Comparison of ENCODE assay signal across 25 cellular contexts in the genomic region with DNA sequence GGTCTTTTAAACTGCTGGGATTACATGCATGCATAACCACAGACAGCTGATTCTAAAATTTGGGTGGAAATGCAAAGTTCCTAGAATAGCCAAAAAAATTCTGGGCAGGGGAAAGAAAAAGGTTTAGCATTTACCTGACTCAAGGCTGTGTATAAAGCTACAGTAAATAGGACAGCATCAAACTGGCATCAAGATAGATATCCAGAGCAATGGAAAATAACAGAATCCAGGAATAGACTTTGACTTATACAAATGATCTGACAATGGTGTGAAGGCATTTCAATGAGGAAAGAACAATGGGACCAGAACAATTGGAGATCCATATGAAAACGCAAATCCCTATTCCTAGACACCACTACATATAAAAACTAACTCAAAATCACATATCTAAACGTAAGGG.
"Had no signal": no experiment of that assay in that cellular context is flagged by ENCODE, and none has a peak within 500 bp of the region (broad histone marks: within the 10 kb centered on the region; RNA-seq: fewer than 3 reads in every experiment).

No MANE protein-coding gene starts in this region.

- H3K4me2 ChIP-seq: smooth muscle cell had no signal

- ATAC-seq: natural killer cell; right lobe of liver; stimulated activated memory B cell treated with anti-CD40 and anti-IgM and Interleukin-4, amounts not matched to agents 10 μg/mL and 1 μg/mL and 100 μg/mL, for 72 hours; stimulated activated naive CD8-positive, alpha-beta T cell treated with anti-CD3 and anti-CD28 coated beads, Interleukin-15, amount 100 ng/mL, for 72 hours had no signal

- H3K4me3 ChIP-seq: lung, ovary, right atrium auricular region, right lobe of liver, smooth muscle cell, tibial nerve, uterus had no signal

- H3K36me3 ChIP-seq: ovary, right atrium auricular region, tibial nerve, uterus had no signal

- H3K27ac Mint-ChIP-seq: mesothelial cell of epicardium; progenitor cell of endocrine pancreas; stimulated activated memory B cell treated with anti-CD40 and anti-IgM and Interleukin-4, amounts not matched to agents 10 μg/mL and 1 μg/mL and 100 μg/mL, for 72 hours; stimulated activated naive CD8-positive, alpha-beta T cell treated with anti-CD3 and anti-CD28 coated beads, Interleukin-15, amount 100 ng/mL, for 72 hours had no signal

- H3K27me3 ChIP-seq: ovary, right atrium auricular region, right lobe of liver, tibial nerve, uterus had no signal

- H3K9me3 Mint-ChIP-seq: immature natural killer cell; naive B cell; natural killer cell; stimulated activated memory B cell treated with anti-CD40 and anti-IgM and Interleukin-4, amounts not matched to agents 10 μg/mL and 1 μg/mL and 100 μg/mL, for 72 hours; stimulated activated naive CD8-positive, alpha-beta T cell treated with anti-CD3 and anti-CD28 coated beads, Interleukin-15, amount 100 ng/mL, for 72 hours had no signal

- H3K9me3 ChIP-seq: ovary, right atrium auricular region, right lobe of liver, tibial nerve, uterus had no signal

- FAIRE-seq: islet of Langerhans had no signal

- DNase-seq: hippocampal formation; immature natural killer cell; kidney; mesendoderm; naive B cell; natural killer cell; ovary; right lobe of liver; stimulated activated CD4-positive, alpha-beta T cell treated with anti-CD3 and anti-CD28 coated beads, Interleukin-1b, Interleukin-23, amount 100 ng/mL, for 48 hours; stimulated activated CD4-positive, alpha-beta T cell treated with anti-CD3 and anti-CD28 coated beads, Interleukin-2, amount 100 ng/mL, for 48 hours; stimulated activated CD4-positive, alpha-beta T cell treated with anti-CD3 and anti-CD28 coated beads, Interleukin-4, amount 100 ng/mL, for 4 hours; stimulated activated CD8-positive, alpha-beta memory T cell treated with anti-CD3 and anti-CD28 coated beads, Interleukin-4, amount 100 ng/mL, for 48 hours; stimulated activated naive CD4-positive, alpha-beta T cell treated with Interleukin-2 at 50 U/mL for 16 hours; stimulated activated naive CD8-positive, alpha-beta T cell treated with anti-CD3 and anti-CD28 coated beads, Interleukin-15, amount 100 ng/mL, for 72 hours; substantia nigra; uterus had no signal

- H3K27me3 Mint-ChIP-seq: naive B cell; progenitor cell of endocrine pancreas; stimulated activated memory B cell treated with anti-CD40 and anti-IgM and Interleukin-4, amounts not matched to agents 10 μg/mL and 1 μg/mL and 100 μg/mL, for 72 hours; stimulated activated naive CD8-positive, alpha-beta T cell treated with anti-CD3 and anti-CD28 coated beads, Interleukin-15, amount 100 ng/mL, for 72 hours; type B pancreatic cell had no signal

- H3K4me3 Mint-ChIP-seq: immature natural killer cell; mesothelial cell of epicardium; naive B cell; natural killer cell; stimulated activated memory B cell treated with anti-CD40 and anti-IgM and Interleukin-4, amounts not matched to agents 10 μg/mL and 1 μg/mL and 100 μg/mL, for 72 hours; stimulated activated naive CD8-positive, alpha-beta T cell treated with anti-CD3 and anti-CD28 coated beads, Interleukin-15, amount 100 ng/mL, for 72 hours; type B pancreatic cell had no signal

- H3K27ac ChIP-seq: ovary, right atrium auricular region, right lobe of liver, tibial nerve, uterus had no signal

- H3K36me3 Mint-ChIP-seq: naive B cell, natural killer cell had no signal
